Comparison of ENCODE assay signal across 1 cellular context in the genomic region with DNA sequence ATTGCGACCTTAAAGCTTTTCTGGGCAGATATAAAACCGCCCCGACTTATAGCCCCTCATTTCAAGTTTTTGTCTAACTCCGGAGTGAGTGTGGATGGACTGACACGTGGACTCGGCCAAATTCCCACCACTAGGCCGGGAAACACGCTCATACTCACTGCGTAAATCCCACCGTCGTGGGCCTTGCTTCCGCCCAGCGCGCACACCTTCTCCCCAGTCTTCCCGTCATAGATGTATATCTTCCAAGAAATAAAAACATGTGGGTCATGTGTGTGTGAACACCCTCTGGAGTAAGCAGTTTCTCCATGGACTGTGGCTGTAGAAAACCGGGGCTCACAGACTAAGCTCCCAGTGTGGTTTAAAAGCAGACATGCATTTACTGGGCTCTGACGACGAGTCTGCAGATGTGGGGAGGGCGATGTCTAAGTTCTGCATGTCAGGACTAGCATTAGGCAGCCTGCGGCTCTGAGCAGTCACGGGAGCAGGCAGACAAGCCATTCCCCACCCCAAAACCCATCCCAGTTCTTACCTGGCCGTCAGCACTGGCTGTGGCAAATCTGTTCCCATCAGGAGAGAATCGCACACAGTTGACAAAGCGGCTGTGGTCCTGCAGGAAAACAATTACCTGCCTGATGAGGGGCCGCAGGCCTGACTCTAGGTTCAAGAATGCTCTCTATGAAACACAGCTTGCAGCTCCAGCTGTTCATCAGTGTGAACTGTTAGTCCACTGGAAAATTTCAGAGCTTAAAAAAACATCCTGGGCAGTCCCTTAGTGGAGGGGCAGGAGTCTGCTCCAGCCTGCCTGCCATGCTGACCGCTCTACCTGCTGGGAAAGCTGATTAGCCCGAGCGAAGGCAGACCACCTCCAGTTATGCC.
TF ChIP-seq lines count a peak whose summit lies in the region.

No MANE protein-coding gene starts in this region.

TF ChIP-seq in HepG2, 621 proteins besides CTCF, POLR2A, EP300 and RAD21:
- TF ChIP-seq ZNF644 (CRISPR knock-in tag; IDR thresholded peaks at IDR 0.05; ENCODE audit: low read depth) (no peak), SIX4 (CRISPR knock-in tag; IDR thresholded peaks at IDR 0.05) (no peak), DNMT1 (CRISPR knock-in tag; IDR thresholded peaks at IDR 0.05) (no peak), ZSCAN25 (CRISPR knock-in tag; IDR thresholded peaks at IDR 0.05) (no peak), MXD4 (CRISPR knock-in tag; IDR thresholded peaks at IDR 0.05) (no peak), ZNF792 (CRISPR knock-in tag; IDR thresholded peaks at IDR 0.05) (no peak)
- TF ChIP-seq, protein P1, sequence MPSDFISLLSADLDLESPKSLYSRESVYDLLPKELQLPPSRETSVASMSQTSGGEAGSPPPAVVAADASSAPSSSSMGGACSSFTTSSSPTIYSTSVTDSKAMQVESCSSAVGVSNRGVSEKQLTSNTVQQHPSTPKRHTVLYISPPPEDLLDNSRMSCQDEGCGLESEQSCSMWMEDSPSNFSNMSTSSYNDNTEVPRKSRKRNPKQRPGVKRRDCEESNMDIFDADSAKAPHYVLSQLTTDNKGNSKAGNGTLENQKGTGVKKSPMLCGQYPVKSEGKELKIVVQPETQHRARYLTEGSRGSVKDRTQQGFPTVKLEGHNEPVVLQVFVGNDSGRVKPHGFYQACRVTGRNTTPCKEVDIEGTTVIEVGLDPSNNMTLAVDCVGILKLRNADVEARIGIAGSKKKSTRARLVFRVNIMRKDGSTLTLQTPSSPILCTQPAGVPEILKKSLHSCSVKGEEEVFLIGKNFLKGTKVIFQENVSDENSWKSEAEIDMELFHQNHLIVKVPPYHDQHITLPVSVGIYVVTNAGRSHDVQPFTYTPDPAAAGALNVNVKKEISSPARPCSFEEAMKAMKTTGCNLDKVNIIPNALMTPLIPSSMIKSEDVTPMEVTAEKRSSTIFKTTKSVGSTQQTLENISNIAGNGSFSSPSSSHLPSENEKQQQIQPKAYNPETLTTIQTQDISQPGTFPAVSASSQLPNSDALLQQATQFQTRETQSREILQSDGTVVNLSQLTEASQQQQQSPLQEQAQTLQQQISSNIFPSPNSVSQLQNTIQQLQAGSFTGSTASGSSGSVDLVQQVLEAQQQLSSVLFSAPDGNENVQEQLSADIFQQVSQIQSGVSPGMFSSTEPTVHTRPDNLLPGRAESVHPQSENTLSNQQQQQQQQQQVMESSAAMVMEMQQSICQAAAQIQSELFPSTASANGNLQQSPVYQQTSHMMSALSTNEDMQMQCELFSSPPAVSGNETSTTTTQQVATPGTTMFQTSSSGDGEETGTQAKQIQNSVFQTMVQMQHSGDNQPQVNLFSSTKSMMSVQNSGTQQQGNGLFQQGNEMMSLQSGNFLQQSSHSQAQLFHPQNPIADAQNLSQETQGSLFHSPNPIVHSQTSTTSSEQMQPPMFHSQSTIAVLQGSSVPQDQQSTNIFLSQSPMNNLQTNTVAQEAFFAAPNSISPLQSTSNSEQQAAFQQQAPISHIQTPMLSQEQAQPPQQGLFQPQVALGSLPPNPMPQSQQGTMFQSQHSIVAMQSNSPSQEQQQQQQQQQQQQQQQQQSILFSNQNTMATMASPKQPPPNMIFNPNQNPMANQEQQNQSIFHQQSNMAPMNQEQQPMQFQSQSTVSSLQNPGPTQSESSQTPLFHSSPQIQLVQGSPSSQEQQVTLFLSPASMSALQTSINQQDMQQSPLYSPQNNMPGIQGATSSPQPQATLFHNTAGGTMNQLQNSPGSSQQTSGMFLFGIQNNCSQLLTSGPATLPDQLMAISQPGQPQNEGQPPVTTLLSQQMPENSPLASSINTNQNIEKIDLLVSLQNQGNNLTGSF (CRISPR knock-in tag; IDR thresholded peaks at IDR 0.05): no peak
TF ChIP-seq in HepG2: peak in this region for 0.
